In genomic region chr6:6712258-6712978, GRCh38 we compare ENCODE assay signal across 8 cellular contexts.
DNase-seq lines count a peak whose midpoint lies in the region; ATAC-seq lines count a peak whose summit lies in the region.

No MANE protein-coding gene starts in this region.

- H3K27me3 Mint-ChIP-seq in activated naive CD8-positive, alpha-beta T cell treated with anti-CD3 and anti-CD28 coated beads, Interleukin-2, amount 50 U/mL, for 24 hours = peaks cover 3% of the 10 kb centered on the region
- peaks cover 32% of the 10 kb centered on the region for H3K27me3 Mint-ChIP-seq in activated CD4-positive, alpha-beta memory T cell treated with anti-CD3 and anti-CD28 coated beads, Interleukin-2, amount 10 ng/mL, durations not matched to agents 7 days and 5 days

- peak; percentile 48 for ATAC-seq in activated naive CD8-positive, alpha-beta T cell treated with anti-CD3 and anti-CD28 coated beads, Interleukin-2, amount 50 U/mL, for 24 hours
- ATAC-seq in HG03469 (IDR thresholded peaks at IDR 0.05; ENCODE audit: unreplicated experiment) (no peak), HG03457 (IDR thresholded peaks at IDR 0.05; ENCODE audit: unreplicated experiment) (no peak)

- peaks cover 25% of the 10 kb centered on the region for H3K4me1 Mint-ChIP-seq in activated naive CD8-positive, alpha-beta T cell treated with anti-CD3 and anti-CD28 coated beads, Interleukin-2, amount 50 U/mL, for 24 hours
- H3K4me1 Mint-ChIP-seq in activated CD4-positive, alpha-beta memory T cell treated with anti-CD3 and anti-CD28 coated beads, Interleukin-2, amount 10 ng/mL, durations not matched to agents 7 days and 5 days = peaks cover 27% of the 10 kb centered on the region

- H3K9me3 Mint-ChIP-seq in activated naive CD8-positive, alpha-beta T cell treated with anti-CD3 and anti-CD28 coated beads, Interleukin-2, amount 50 U/mL, for 24 hours = no peaks in the 10 kb centered on the region
- no peaks in the 10 kb centered on the region for H3K9me3 Mint-ChIP-seq in activated CD4-positive, alpha-beta memory T cell treated with anti-CD3 and anti-CD28 coated beads, Interleukin-2, amount 10 ng/mL, durations not matched to agents 7 days and 5 days

- POLR2A ChIA-PET in activated CD4-positive, alpha-beta memory T cell treated with anti-CD3 and anti-CD28 coated beads, Interleukin-2, amount 10 ng/mL, durations not matched to agents 7 days and 5 days (lab: Charles Lee) = no interaction called here

- no peaks in the 10 kb centered on the region for H3K36me3 Mint-ChIP-seq in activated naive CD8-positive, alpha-beta T cell treated with anti-CD3 and anti-CD28 coated beads, Interleukin-2, amount 50 U/mL, for 24 hours (ENCODE audit: low read depth)
- no peaks in the 10 kb centered on the region for H3K36me3 Mint-ChIP-seq in activated CD4-positive, alpha-beta memory T cell treated with anti-CD3 and anti-CD28 coated beads, Interleukin-2, amount 10 ng/mL, durations not matched to agents 7 days and 5 days (ENCODE audit: low read depth)

- CTCF ChIA-PET in activated CD4-positive, alpha-beta memory T cell treated with anti-CD3 and anti-CD28 coated beads, Interleukin-2, amount 10 ng/mL, durations not matched to agents 7 days and 5 days (lab: Charles Lee) = no interaction called here

- no peak overlapping the region for H3K4me3 Mint-ChIP-seq in activated naive CD8-positive, alpha-beta T cell treated with anti-CD3 and anti-CD28 coated beads, Interleukin-2, amount 50 U/mL, for 24 hours
- no peak overlapping the region for H3K4me3 Mint-ChIP-seq in activated CD4-positive, alpha-beta memory T cell treated with anti-CD3 and anti-CD28 coated beads, Interleukin-2, amount 10 ng/mL, durations not matched to agents 7 days and 5 days

- DNase-seq in GF-D8 (lab: John Stamatoyannopoulos, UW) = peak; percentile 92
- DNase-seq in HT-29 (ENCODE audit: low spot score) = peak; percentile 60
- no peak for DNase-seq in activated naive CD8-positive, alpha-beta T cell treated with anti-CD3 and anti-CD28 coated beads, Interleukin-2, amount 50 U/mL, for 24 hours
- peak; percentile 30 for DNase-seq in medulla oblongata (ENCODE audit: extremely low spot score)
- DNase-seq in pons (ENCODE audit: low spot score) = no peak
- DNase-seq in activated CD4-positive, alpha-beta memory T cell treated with anti-CD3 and anti-CD28 coated beads, Interleukin-2, amount 10 ng/mL, durations not matched to agents 7 days and 5 days = no peak

- H3K27ac Mint-ChIP-seq in activated naive CD8-positive, alpha-beta T cell treated with anti-CD3 and anti-CD28 coated beads, Interleukin-2, amount 50 U/mL, for 24 hours = peak overlapping the region; percentile 20
- no peak overlapping the region for H3K27ac Mint-ChIP-seq in activated CD4-positive, alpha-beta memory T cell treated with anti-CD3 and anti-CD28 coated beads, Interleukin-2, amount 10 ng/mL, durations not matched to agents 7 days and 5 days

Comparison
In these comparisons a context has a peak if more than half of its experiments do, and no peak if none do; other contexts are left out.
1. DNase-seq: peak in GF-D8 (single experiment), HT-29 (single experiment) and medulla oblongata (single experiment); none in activated naive CD8-positive, alpha-beta T cell treated with anti-CD3 and anti-CD28 coated beads, Interleukin-2, amount 50 U/mL, for 24 hours (single experiment), pons (single experiment) and activated CD4-positive, alpha-beta memory T cell treated with anti-CD3 and anti-CD28 coated beads, Interleukin-2, amount 10 ng/mL, durations not matched to agents 7 days and 5 days (single experiment).